ENCODE assay signal across 17 cellular contexts in the genomic region with DNA sequence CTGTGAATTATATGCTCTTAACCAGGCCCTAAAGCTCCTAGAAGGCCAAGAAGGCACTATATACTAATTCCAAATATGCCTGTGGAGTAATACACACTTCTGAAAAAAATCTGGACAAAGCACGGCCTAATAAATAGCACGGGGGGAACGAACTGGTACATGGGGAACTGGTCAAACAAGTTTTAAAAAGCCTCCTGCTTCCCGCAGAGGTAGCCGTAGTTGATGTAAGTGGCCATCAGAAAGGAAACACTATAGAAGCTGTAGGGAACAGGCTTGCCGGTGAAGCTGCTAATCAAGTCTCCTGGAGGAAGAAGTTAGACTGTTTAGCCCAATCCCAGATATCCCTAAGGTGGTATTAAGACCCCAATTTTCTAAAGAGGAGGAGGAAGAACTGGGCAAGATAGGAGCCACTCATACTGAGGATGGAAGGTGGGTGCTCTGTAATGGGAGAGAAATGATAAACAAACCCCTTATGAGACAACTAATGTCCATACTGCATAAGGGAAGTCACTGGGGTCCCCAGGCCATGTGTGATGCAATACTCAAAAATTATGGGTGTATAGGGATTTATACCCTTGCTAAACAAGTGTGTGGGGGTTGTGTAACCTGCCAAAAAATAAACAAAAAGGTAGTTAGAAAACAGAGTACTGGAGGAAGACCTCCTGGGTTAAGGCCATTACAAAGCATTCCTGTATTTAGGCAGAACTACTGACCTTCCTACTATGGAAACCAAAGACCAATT. TPM values are rescaled to one million over a fixed set of nuclear protein-coding genes. Genes with fewer than 3 reads are reported as not detected.
A peak's percentile ranks its signal among the peaks of the same experiment; 100 is the strongest.
DNase-seq lines count a peak whose midpoint lies in the region; ATAC-seq and TF ChIP-seq lines count a peak whose summit lies in the region.
"Had no signal": no experiment of that assay in that cellular context is flagged by ENCODE, and none has a peak within 500 bp of the region (broad histone marks: within the 10 kb centered on the region; RNA-seq: fewer than 3 reads in every experiment).

No MANE protein-coding gene starts in this region.

- H3K4me1 ChIP-seq in PC-3 (ENCODE audit: insufficient read depth, low read length), result peaks cover 10% of the 10 kb centered on the region
- H3K4me1 ChIP-seq: esophagus muscularis mucosa had no signal

- TF ChIP-seq CTCF in PC-3 (conservative IDR thresholded peaks at IDR 0.05; ENCODE audit: low read depth, low read length), result no peak

- ATAC-seq in PC-3, result peak; percentile 59

- no peaks in the 10 kb centered on the region for H3F3A ChIP-seq in PC-3 (ENCODE audit: low read length, unreplicated experiment)

- no TSS peak for BruUV-seq in PC-3 (replicated peaks; lab: Mats Ljungman, UMichigan)

- no peak overlapping the region for H3K27ac ChIP-seq in PC-3 (ENCODE audit: low read length)
- H3K27ac ChIP-seq: esophagus muscularis mucosa had no signal

- DNase-seq in SIG-M5 treated with dmso at 0.1 percent for 504 hours (lab: John Stamatoyannopoulos, UW; ENCODE audit: unreplicated experiment) (peak; percentile 23), SIG-M5 (lab: John Stamatoyannopoulos, UW) (no peak), PC-3 (peak; percentile 76), islet precursor cell (peak; percentile 75), ureter (ENCODE audit: low spot score) (peak; percentile 53), NCI-H1436 (lab: John Stamatoyannopoulos, UW) (no peak), C1 segment of cervical spinal cord (lab: John Stamatoyannopoulos, UW) (no peak)
- DNase-seq in stimulated activated naive CD4-positive, alpha-beta T cell treated with Interleukin-2 at 50 U/mL for 16 hours (lab: John Stamatoyannopoulos, UW), result no peak
- DNase-seq: activated CD8-positive, alpha-beta memory T cell treated with anti-CD3 and anti-CD28 coated beads for 24 hours; activated effector memory CD4-positive, alpha-beta T cell treated with anti-CD3 and anti-CD28 coated beads, Interleukin-2, amount 50 U/mL, for 16 hours; CD4-positive, alpha-beta memory T cell; cortex of kidney; kidney glomerular epithelial cell; MV-4-11; NCI-H2171 treated with DMSO at 0.1 percent for 48 hours; stimulated activated CD4-positive, alpha-beta T cell treated with anti-CD3 and anti-CD28 coated beads, Interleukin-15, amount 100 ng/mL, for 24 hours had no signal

- peak overlapping the region; percentile 28; the same call in 1 of the 2 replicates for H3K4me2 ChIP-seq in PC-3 (ENCODE audit: low read length)

- no peaks in the 10 kb centered on the region for H3K9me2 ChIP-seq in PC-3 (replicated peaks; ENCODE audit: low read length)

- intact Hi-C loops in PC-3 (cut with micrococcal nuclease), result no loop called here

- CTCF ChIA-PET in PC-3 (lab: Charles Lee), result no interaction called here

- no peaks in the 10 kb centered on the region for H3K27me3 ChIP-seq in PC-3 (ENCODE audit: low read length)

- peak overlapping the region; percentile 29; the same call in 1 of the 2 replicates for H2AFZ ChIP-seq in PC-3 (ENCODE audit: low read length)

- H3K9me3 ChIP-seq in PC-3 (ENCODE audit: low read length), result no peaks in the 10 kb centered on the region
- H3K9me3 ChIP-seq: esophagus muscularis mucosa had no signal

- H3K79me2 ChIP-seq in PC-3 (ENCODE audit: low read length), result no peaks in the 10 kb centered on the region

- no peaks in the 10 kb centered on the region for H3K36me3 ChIP-seq in PC-3 (ENCODE audit: low read depth, low read length)
- H3K36me3 ChIP-seq: esophagus muscularis mucosa had no signal

- no peak overlapping the region for H3K4me3 ChIP-seq in PC-3 (ENCODE audit: low read length)
- H3K4me3 ChIP-seq: esophagus muscularis mucosa had no signal

- no peak overlapping the region for H3K9ac ChIP-seq in PC-3 (ENCODE audit: low read length)

- POLR2A ChIA-PET in PC-3 (lab: Charles Lee; ENCODE audit: unreplicated experiment), result interaction anchor here (0.7 kb wide), 1 partner anchor 227 kb away, joined by 7 read pairs; no protein-coding TSS in a partner anchor

- H4K20me1 ChIP-seq in PC-3 (ENCODE audit: low read length), result no peaks in the 10 kb centered on the region

RNA-seq across cellular contexts. Expression of gene ZNF318, which starts 27.1 kb away (rescaled TPM):
- 8.2 and 8.9 TPM in 2 replicates for total RNA-seq in PC-3 (2014; rRNA removed)
- total RNA-seq in ureter, result 14.7 TPM

RNA-seq across cellular contexts. Expression of gene ABCC10, which starts 30.8 kb away (rescaled TPM):
- total RNA-seq in PC-3 (2014; rRNA removed), result 23.1 and 40.5 TPM in 2 replicates
- 52.7 TPM for total RNA-seq in ureter

RNA-seq across cellular contexts. Expression of gene DLK2, which starts 58.8 kb away (rescaled TPM):
- total RNA-seq in PC-3 (2014; rRNA removed) (1.4 and 4.4 TPM in 2 replicates), ureter (3.2 TPM)

Comparison
In these comparisons a context has a peak if more than half of its experiments do, and no peak if none do; other contexts are left out.
1. DNase-seq: peak in SIG-M5 treated with dmso at 0.1 percent for 504 hours (single experiment), PC-3 (single experiment), islet precursor cell (single experiment) and ureter (single experiment); none in SIG-M5 (single experiment), stimulated activated naive CD4-positive, alpha-beta T cell treated with Interleukin-2 at 50 U/mL for 16 hours (single experiment), NCI-H1436 (single experiment) and C1 segment of cervical spinal cord (0 of 14).